21 cellular contexts compared by ENCODE assay signal in genomic region chr19:51742736-51743288, GRCh38. TPM values are rescaled to one million over a fixed set of nuclear protein-coding genes. Genes with fewer than 3 reads are reported as not detected.
DNase-seq lines count a peak whose midpoint lies in the region; ATAC-seq, FAIRE-seq and TF ChIP-seq lines count a peak whose summit lies in the region.
"Had no signal": no experiment of that assay in that cellular context is flagged by ENCODE, and none has a peak within 500 bp of the region (broad histone marks: within the 10 kb centered on the region; RNA-seq: fewer than 3 reads in every experiment).

No MANE protein-coding gene starts in this region.

- H2AFZ ChIP-seq in keratinocyte (ENCODE audit: control insufficient read depth, low read length) (no peak overlapping the region), neural progenitor cell (replicated peaks) (no peak overlapping the region)

- H3K9me3 Mint-ChIP-seq in neural progenitor cell (peaks cover 10% of the 10 kb centered on the region), WTC11 (no peaks in the 10 kb centered on the region; the same call in 1 of the 2 replicates)
- H3K9me3 Mint-ChIP-seq: stimulated activated naive CD8-positive, alpha-beta T cell treated with anti-CD3 and anti-CD28 coated beads, Interleukin-15, amount 100 ng/mL, for 72 hours had no signal

- H3K9me1 ChIP-seq in keratinocyte (ENCODE audit: control insufficient read depth, extremely low read depth, insufficient read depth, low read length) = no peaks in the 10 kb centered on the region

- H3F3A ChIP-seq in neural progenitor cell (ENCODE audit: low read depth) = no peaks in the 10 kb centered on the region

- ATAC-seq in pancreas (no peak), WTC11 (no peak)
- ATAC-seq: Panc1; stimulated activated naive CD8-positive, alpha-beta T cell treated with anti-CD3 and anti-CD28 coated beads, Interleukin-15, amount 100 ng/mL, for 72 hours had no signal

- H3K9me3 ChIP-seq in keratinocyte (ENCODE audit: control insufficient read depth, low read depth, low read length) (no peaks in the 10 kb centered on the region), pancreas (no peaks in the 10 kb centered on the region), neural progenitor cell (ENCODE audit: low read depth) (peaks cover 4% of the 10 kb centered on the region)
- H3K9me3 ChIP-seq: adrenal gland, spleen had no signal

- no peaks in the 10 kb centered on the region for H3K36me3 ChIP-seq in keratinocyte (ENCODE audit: control insufficient read depth in 2 of 2, extremely low read depth in 1 of 2, insufficient read depth in 2 of 2, low read length in 2 of 2)
- no peaks in the 10 kb centered on the region for H3K36me3 ChIP-seq in pancreas
- no peaks in the 10 kb centered on the region for H3K36me3 ChIP-seq in neural progenitor cell
- H3K36me3 ChIP-seq: adrenal gland had no signal

- H3K27me3 Mint-ChIP-seq in neural progenitor cell (ENCODE audit: insufficient read depth, low read depth) (no peaks in the 10 kb centered on the region), WTC11 (ENCODE audit: low read depth) (peaks cover 3% of the 10 kb centered on the region; the same call in 1 of the 2 replicates)
- H3K27me3 Mint-ChIP-seq: memory B cell had no signal

- CTCF ChIA-PET in WTC11 (lab: Charles Lee) = interaction anchor here (1.0 to 2.1 kb wide), 3 partner anchors 35 to 321 kb away, joined by 5 to 10 read pairs (median 5); no protein-coding TSS in a partner anchor

- DNase-seq in AG08395 (ENCODE audit: low spot score) (peak; percentile 70), LHCN-M2 (ENCODE audit: low read depth) (peak; percentile 93), amniotic epithelial cell (ENCODE audit: low read depth) (peak; percentile 98), keratinocyte (ENCODE audit: low read depth, low spot score) (no peak), pancreas (no peak), neural progenitor cell (ENCODE audit: low spot score) (no peak), WTC11 (ENCODE audit: low spot score) (no peak), dorsolateral prefrontal cortex (no peak)
- DNase-seq: activated CD4-positive, alpha-beta T cell treated with anti-CD3 and anti-CD28 coated beads, Interleukin-2, amount 50 U/mL, for 1 hour; adrenal gland; cortex of kidney; H9; NCI-H2029 treated with DMSO at 0.1 percent for 48 hours; NCI-H526; spleen; stimulated activated naive CD8-positive, alpha-beta T cell treated with anti-CD3 and anti-CD28 coated beads, Interleukin-15, amount 100 ng/mL, for 72 hours had no signal

- H3K9ac ChIP-seq in keratinocyte (ENCODE audit: control insufficient read depth, extremely low read depth, insufficient read depth, low read length) = no peak overlapping the region
- no peak overlapping the region for H3K9ac ChIP-seq in neural progenitor cell

- H3K36me3 Mint-ChIP-seq in neural progenitor cell = no peaks in the 10 kb centered on the region
- no peaks in the 10 kb centered on the region for H3K36me3 Mint-ChIP-seq in WTC11
- H3K36me3 Mint-ChIP-seq: memory B cell had no signal

- H3K4me1 ChIP-seq in keratinocyte (ENCODE audit: control insufficient read depth, extremely low read depth, insufficient read depth, low read length) (peaks cover 6% of the 10 kb centered on the region), pancreas (no peaks in the 10 kb centered on the region), neural progenitor cell (no peaks in the 10 kb centered on the region)
- H3K4me1 ChIP-seq: adrenal gland had no signal

- no peak overlapping the region for H3K27ac Mint-ChIP-seq in neural progenitor cell
- H3K27ac Mint-ChIP-seq in WTC11 = no peak overlapping the region
- H3K27ac Mint-ChIP-seq: H9; memory B cell; stimulated activated naive CD8-positive, alpha-beta T cell treated with anti-CD3 and anti-CD28 coated beads, Interleukin-15, amount 100 ng/mL, for 72 hours had no signal

- H3K27ac ChIP-seq in keratinocyte (ENCODE audit: control insufficient read depth, insufficient read depth, low read length) = peak overlapping the region; percentile 4
- no peak overlapping the region for H3K27ac ChIP-seq in pancreas
- H3K27ac ChIP-seq in neural progenitor cell = no peak overlapping the region
- H3K27ac ChIP-seq in dorsolateral prefrontal cortex = no peak overlapping the region
- H3K27ac ChIP-seq: adrenal gland had no signal

- intact Hi-C loops in pancreas (cut with DNase I) (no loop called here), dorsolateral prefrontal cortex (cut with DNase I) (no loop called here)

- 42 to 68% methylated on average over 10 of the region's 10 CpGs for WGBS in pancreas, 2 donors

- no peaks in the 10 kb centered on the region for H3K27me3 ChIP-seq in keratinocyte (ENCODE audit: control insufficient read depth, extremely low read depth, insufficient read depth, low read length)
- H3K27me3 ChIP-seq in pancreas = no peaks in the 10 kb centered on the region
- no peaks in the 10 kb centered on the region for H3K27me3 ChIP-seq in neural progenitor cell
- H3K27me3 ChIP-seq in dorsolateral prefrontal cortex = peaks cover 0 to 5% (median 0%) of the 10 kb centered on the region in 45 donors
- H3K27me3 ChIP-seq: adrenal gland had no signal

- no peak for TF ChIP-seq CTCF in keratinocyte (optimal IDR thresholded peaks at IDR 0.05 in 1 of 3, IDR thresholded peaks at IDR 0.05 in 1 of 3, conservative IDR thresholded peaks at IDR 0.05 in 1 of 3; ENCODE audit: extremely low read depth in 1 of 3, insufficient read depth in 2 of 3, low read length in 3 of 3)
- no peak for TF ChIP-seq CTCF in pancreas (IDR thresholded peaks at IDR 0.05)
- no peak for TF ChIP-seq CTCF in neural progenitor cell (IDR thresholded peaks at IDR 0.05)
- no peak for TF ChIP-seq CTCF in WTC11 (IDR thresholded peaks at IDR 0.05)
- TF ChIP-seq CTCF in dorsolateral prefrontal cortex (IDR thresholded peaks at IDR 0.05 in 54 of 56, conservative IDR thresholded peaks at IDR 0.05 in 2 of 56; ENCODE audit: low read depth in 1 of 56, partially characterized antibody in 56 of 56) = no peak

- no peak overlapping the region for H3K4me3 ChIP-seq in keratinocyte (ENCODE audit: control insufficient read depth in 2 of 3, extremely low read depth in 1 of 3, insufficient read depth in 2 of 3, low read depth in 1 of 3, low read length in 3 of 3)
- no peak overlapping the region for H3K4me3 ChIP-seq in pancreas
- no peak overlapping the region for H3K4me3 ChIP-seq in neural progenitor cell
- H3K4me3 ChIP-seq in dorsolateral prefrontal cortex = no peak overlapping the region
- H3K4me3 ChIP-seq: adrenal gland, spleen had no signal

- H3K79me2 ChIP-seq in keratinocyte (ENCODE audit: control insufficient read depth, insufficient read depth, low read length) (no peaks in the 10 kb centered on the region), neural progenitor cell (ENCODE audit: low read depth) (no peaks in the 10 kb centered on the region)

- H3K4me3 Mint-ChIP-seq in neural progenitor cell = no peak overlapping the region
- H3K4me3 Mint-ChIP-seq in WTC11 = no peak overlapping the region
- H3K4me3 Mint-ChIP-seq: H9; memory B cell; stimulated activated naive CD8-positive, alpha-beta T cell treated with anti-CD3 and anti-CD28 coated beads, Interleukin-15, amount 100 ng/mL, for 72 hours had no signal

- H4K20me1 ChIP-seq in keratinocyte (ENCODE audit: control insufficient read depth, extremely low read depth, insufficient read depth, low read length) (no peaks in the 10 kb centered on the region), neural progenitor cell (ENCODE audit: low read depth) (no peaks in the 10 kb centered on the region)

- FAIRE-seq in keratinocyte (lab: Jason Lieb, UNC) (peak; percentile 95), pancreas (lab: Jason Lieb, UNC) (no peak)

- POLR2A ChIA-PET in WTC11 (lab: Charles Lee) = no interaction called here

- no peak overlapping the region for H3K4me2 ChIP-seq in keratinocyte (ENCODE audit: control insufficient read depth, extremely low read depth, insufficient read depth, low read depth, low read length)
- H3K4me2 ChIP-seq in neural progenitor cell = no peak overlapping the region

- dilution Hi-C loops in keratinocyte (cut with MboI; ENCODE audit: extremely low pct_ligation_motif_present, low sequenced_read_pairs) = no loop called here

- no peaks in the 10 kb centered on the region for H3K4me1 Mint-ChIP-seq in neural progenitor cell
- peaks cover 2% of the 10 kb centered on the region; the same call in 1 of the 2 replicates for H3K4me1 Mint-ChIP-seq in WTC11
- H3K4me1 Mint-ChIP-seq: H9; memory B cell; stimulated activated naive CD8-positive, alpha-beta T cell treated with anti-CD3 and anti-CD28 coated beads, Interleukin-15, amount 100 ng/mL, for 72 hours had no signal

RNA-seq across cellular contexts. Expression of gene FPR1, which starts 8.9 kb away (rescaled TPM):
- total RNA-seq in LHCN-M2 (2014; rRNA removed) (9.7 and 10.9 TPM in 2 replicates), pancreas (1 to 10 TPM in 4 of 6 donors, under 1 TPM in 2; 0.37 to 6.8 (median 2.4) TPM), neural progenitor cell (ENCODE audit: low replicate concordance) (not detected in 2 replicates), WTC11 (2021) (0.72 TPM in 1 of 3 replicates, not detected in the others), dorsolateral prefrontal cortex (10 to 100 TPM in 52 of 120 experiments, 1 to 10 TPM in 68; 1.1 to 63.7 (median 7.9) TPM)
- polyA plus RNA-seq in LHCN-M2 (2012) = 4.5 TPM
- polyA plus RNA-seq in keratinocyte (2.4 to 7.7 TPM (median 3.0 TPM) in 3 replicates), pancreas (under 1 TPM; 0.57 to 0.73 TPM)
- polyA plus RNA-seq in keratinocyte (2011; ENCODE audit: low read depth) = not detected
- 2.2 and 2.7 TPM in 2 replicates for polyA plus RNA-seq in keratinocyte (2011; cell fraction: cytosol; rRNA removed)
- 5.7 and 6.5 TPM in 2 replicates for polyA plus RNA-seq in keratinocyte (2011; cell fraction: nucleus; rRNA removed)
- polyA plus RNA-seq in keratinocyte (2012; ENCODE audit: low replicate concordance) = 0.51 and 1.2 TPM in 2 replicates
- polyA minus RNA-seq in keratinocyte = 3.3 to 23.2 TPM (median 6.4 TPM) in 3 replicates
- not detected for polyA minus RNA-seq in keratinocyte (2011; cell fraction: cytosol; rRNA and poly(A)+ RNA removed)
- polyA minus RNA-seq in keratinocyte (2011; cell fraction: nucleus; rRNA and poly(A)+ RNA removed) = 3.3 and 3.6 TPM in 2 replicates
- total RNA-seq: fibroblast of lung; H9; T-helper 1 cell treated with Interleukin-12 subunit alpha and Interleukin-12 subunit beta and Interleukin-4 antibody, amounts not matched to agents 30 ng/mL and 1 ng/mL, for 36 hours had no signal
- polyA plus RNA-seq: AG04450 had no signal

RNA-seq across cellular contexts. Expression of gene FPR2, which starts 18.2 kb away (rescaled TPM):
- total RNA-seq in LHCN-M2 (2014; rRNA removed) (0.40 and 1.8 TPM in 2 replicates), pancreas (1 to 10 TPM in 1 of 6 donors, under 1 TPM in 3, not detected in 2; 0.25 to 1.3 (median 0.69) TPM), neural progenitor cell (ENCODE audit: low replicate concordance) (not detected in 2 replicates), WTC11 (2021) (0.30 to 0.71 TPM (median 0.31 TPM) in 3 replicates), dorsolateral prefrontal cortex (10 to 100 TPM in 1 of 120 experiments, 1 to 10 TPM in 48, under 1 TPM in 52, not detected in 19; 0.19 to 10.7 (median 0.99) TPM)
- not detected for polyA plus RNA-seq in LHCN-M2 (2012)
- polyA plus RNA-seq in keratinocyte (0.03 to 0.06 TPM (median 0.05 TPM) in 3 replicates), pancreas (under 1 TPM in 1 of 2 donors, not detected in 1; 0.14 TPM)
- polyA plus RNA-seq in keratinocyte (2011; ENCODE audit: low read depth) = not detected
- 0.08 TPM in 1 of 2 replicates, not detected in the other for polyA plus RNA-seq in keratinocyte (2011; cell fraction: cytosol; rRNA removed)
- polyA plus RNA-seq in keratinocyte (2011; cell fraction: nucleus; rRNA removed) = 0.13 TPM in 1 of 2 replicates, not detected in the other
- polyA plus RNA-seq in keratinocyte (2012; ENCODE audit: low replicate concordance) = not detected in 2 replicates
- 0.32 TPM in 1 of 3 replicates, not detected in the others for polyA minus RNA-seq in keratinocyte
- polyA minus RNA-seq in keratinocyte (2011; cell fraction: cytosol; rRNA and poly(A)+ RNA removed) = not detected
- not detected in 2 replicates for polyA minus RNA-seq in keratinocyte (2011; cell fraction: nucleus; rRNA and poly(A)+ RNA removed)
- total RNA-seq: fibroblast of lung; H9; T-helper 1 cell treated with Interleukin-12 subunit alpha and Interleukin-12 subunit beta and Interleukin-4 antibody, amounts not matched to agents 30 ng/mL and 1 ng/mL, for 36 hours had no signal
- polyA plus RNA-seq: AG04450 had no signal

RNA-seq across cellular contexts. Expression of gene HAS1, which starts 19.0 kb away (rescaled TPM):
- total RNA-seq in LHCN-M2 (2014; rRNA removed) (59.1 and 139 TPM in 2 replicates), pancreas (under 1 TPM in 4 of 6 donors, not detected in 2; 0.06 to 0.58 (median 0.36) TPM), neural progenitor cell (ENCODE audit: low replicate concordance) (0.37 and 0.69 TPM in 2 replicates), WTC11 (2021) (0.73 to 1.0 TPM (median 1.0 TPM) in 3 replicates), dorsolateral prefrontal cortex (1 to 10 TPM; 1.1 to 8.3 (median 4.0) TPM)
- polyA plus RNA-seq in LHCN-M2 (2012) = 1.6 TPM
- polyA plus RNA-seq in keratinocyte (0.33 to 5.0 TPM (median 0.56 TPM) in 3 replicates), pancreas (1 to 10 TPM in 1 of 2 donors, under 1 TPM in 1; 0.54 to 1.3 TPM)
- 3.6 TPM for polyA plus RNA-seq in keratinocyte (2011; ENCODE audit: low read depth)
- 0.26 and 0.62 TPM in 2 replicates for polyA plus RNA-seq in keratinocyte (2011; cell fraction: cytosol; rRNA removed)
- polyA plus RNA-seq in keratinocyte (2011; cell fraction: nucleus; rRNA removed) = 3.5 and 5.4 TPM in 2 replicates
- polyA plus RNA-seq in keratinocyte (2012; ENCODE audit: low replicate concordance) = 0.50 and 6.6 TPM in 2 replicates
- polyA minus RNA-seq in keratinocyte = 0.19 to 3.1 TPM (median 2.9 TPM) in 3 replicates
- polyA minus RNA-seq in keratinocyte (2011; cell fraction: cytosol; rRNA and poly(A)+ RNA removed) = 4.0 TPM
- 4.6 and 6.5 TPM in 2 replicates for polyA minus RNA-seq in keratinocyte (2011; cell fraction: nucleus; rRNA and poly(A)+ RNA removed)
- total RNA-seq: fibroblast of lung; T-helper 1 cell treated with Interleukin-12 subunit alpha and Interleukin-12 subunit beta and Interleukin-4 antibody, amounts not matched to agents 30 ng/mL and 1 ng/mL, for 36 hours had no signal
- polyA plus RNA-seq: AG04450, fibroblast of lung had no signal

RNA-seq across cellular contexts. Expression of gene SPACA6, which starts 49.7 kb away (rescaled TPM):
- total RNA-seq in LHCN-M2 (2014; rRNA removed) (12.9 and 27.3 TPM in 2 replicates), pancreas (10 to 100 TPM in 1 of 6 donors, 1 to 10 TPM in 5; 3.8 to 12.4 (median 5.9) TPM), neural progenitor cell (ENCODE audit: low replicate concordance) (6.9 and 12.0 TPM in 2 replicates), WTC11 (2021) (9.3 to 13.3 TPM (median 9.8 TPM) in 3 replicates), dorsolateral prefrontal cortex (10 to 100 TPM; 15.5 to 76.0 (median 27.1) TPM)
- polyA plus RNA-seq in LHCN-M2 (2012) = 15.1 TPM
- polyA plus RNA-seq in keratinocyte (3.9 to 9.4 TPM (median 4.3 TPM) in 3 replicates), pancreas (10 to 100 TPM; 27.2 to 29.4 TPM)
- 3.3 TPM for polyA plus RNA-seq in keratinocyte (2011; ENCODE audit: low read depth)
- polyA plus RNA-seq in keratinocyte (2011; cell fraction: cytosol; rRNA removed) = 1.8 and 6.0 TPM in 2 replicates
- polyA plus RNA-seq in keratinocyte (2011; cell fraction: nucleus; rRNA removed) = 10.8 and 19.3 TPM in 2 replicates
- 4.3 and 10.4 TPM in 2 replicates for polyA plus RNA-seq in keratinocyte (2012; ENCODE audit: low replicate concordance)
- 1.1 to 4.5 TPM (median 2.5 TPM) in 3 replicates for polyA minus RNA-seq in keratinocyte
- not detected for polyA minus RNA-seq in keratinocyte (2011; cell fraction: cytosol; rRNA and poly(A)+ RNA removed)
- polyA minus RNA-seq in keratinocyte (2011; cell fraction: nucleus; rRNA and poly(A)+ RNA removed) = 5.0 and 6.2 TPM in 2 replicates

RNA-seq across cellular contexts. Expression of gene FPR3, which starts 52.1 kb away (rescaled TPM):
- total RNA-seq in LHCN-M2 (2014; rRNA removed) = not detected in 2 replicates
- not detected for polyA plus RNA-seq in LHCN-M2 (2012)
- not detected in 3 replicates for polyA plus RNA-seq in keratinocyte
- polyA plus RNA-seq in keratinocyte (2011; ENCODE audit: low read depth) = not detected
- polyA plus RNA-seq in keratinocyte (2011; cell fraction: cytosol; rRNA removed) = not detected in 2 replicates
- polyA plus RNA-seq in keratinocyte (2011; cell fraction: nucleus; rRNA removed) = not detected in 2 replicates
- not detected in 2 replicates for polyA plus RNA-seq in keratinocyte (2012; ENCODE audit: low replicate concordance)
- not detected in 3 replicates for polyA minus RNA-seq in keratinocyte
- polyA minus RNA-seq in keratinocyte (2011; cell fraction: cytosol; rRNA and poly(A)+ RNA removed) = not detected
- not detected in 2 replicates for polyA minus RNA-seq in keratinocyte (2011; cell fraction: nucleus; rRNA and poly(A)+ RNA removed)
- total RNA-seq in pancreas = 10 to 100 TPM in 1 of 6 donors, 1 to 10 TPM in 2, under 1 TPM in 3; 0.32 to 10.4 (median 1.4) TPM
- polyA plus RNA-seq in pancreas = under 1 TPM; 0.42 to 0.61 TPM
- total RNA-seq in neural progenitor cell (ENCODE audit: low replicate concordance) = not detected in 2 replicates
- not detected in 3 replicates for total RNA-seq in WTC11 (2021)
- total RNA-seq in dorsolateral prefrontal cortex = 1 to 10 TPM in 44 of 120 experiments, under 1 TPM in 66, not detected in 10; 0.17 to 4.0 (median 0.88) TPM
- total RNA-seq: fibroblast of lung; H9; T-helper 1 cell treated with Interleukin-12 subunit alpha and Interleukin-12 subunit beta and Interleukin-4 antibody, amounts not matched to agents 30 ng/mL and 1 ng/mL, for 36 hours had no signal
- polyA plus RNA-seq: AG04450, fibroblast of lung had no signal

Comparison
In these comparisons a context has a peak if more than half of its experiments do, and no peak if none do; other contexts are left out.
1. DNase-seq: peak in AG08395 (single experiment), LHCN-M2 (single experiment) and amniotic epithelial cell (single experiment); none in keratinocyte (single experiment), pancreas (0 of 6), neural progenitor cell (single experiment), WTC11 (single experiment) and dorsolateral prefrontal cortex (0 of 10).